Comparison of ENCODE assay signal across 8 cellular contexts in the genomic region with DNA sequence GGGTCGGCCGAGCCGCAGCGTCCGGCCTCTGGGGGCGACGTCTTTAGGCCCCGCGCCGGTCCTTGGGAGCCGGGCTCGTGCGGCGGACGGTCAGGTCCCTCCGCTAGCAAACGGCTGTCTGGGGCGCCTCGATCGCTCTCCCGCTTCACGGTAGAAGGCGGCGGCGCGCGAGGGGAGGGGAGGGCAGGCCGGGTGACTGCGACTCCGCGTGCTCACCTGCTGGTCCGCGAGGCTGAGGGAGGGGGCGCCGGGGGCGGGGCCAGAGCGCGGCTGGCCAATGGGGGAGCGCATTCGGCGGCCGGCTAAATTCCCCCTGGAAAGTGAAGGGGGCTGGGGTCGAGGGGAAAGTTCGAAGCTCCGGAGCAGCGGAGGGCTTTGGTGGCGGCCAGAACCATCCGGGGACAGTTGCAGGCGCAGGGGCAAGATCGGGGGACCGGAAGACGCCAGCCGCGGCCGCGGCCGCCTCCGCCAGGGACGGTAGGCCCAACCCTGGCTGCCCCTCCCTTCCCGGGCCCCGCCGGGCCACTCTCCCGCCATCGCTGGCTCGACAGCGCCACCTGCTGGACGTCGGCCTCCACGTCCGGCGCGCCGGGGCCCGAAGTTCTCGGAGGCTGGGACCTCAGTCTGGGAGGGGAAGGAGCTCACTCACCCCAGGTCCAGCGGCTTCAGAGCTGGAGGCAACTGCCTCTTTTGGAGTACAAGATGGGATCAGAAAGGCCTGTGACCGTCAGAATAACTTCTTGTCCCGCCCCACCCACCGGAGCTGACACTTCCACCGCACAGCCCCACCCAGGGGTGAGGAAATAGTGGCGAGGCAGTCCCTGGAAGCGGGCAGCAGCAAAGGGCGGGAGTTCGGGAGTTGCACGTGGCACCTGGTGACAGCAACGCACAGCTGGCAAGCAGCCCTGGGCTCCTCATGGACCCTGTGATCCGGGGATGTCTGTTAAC. TPM values are rescaled to one million over a fixed set of nuclear protein-coding genes. Genes with fewer than 3 reads are reported as not detected.
A peak's percentile ranks its signal among the peaks of the same experiment; 100 is the strongest.
DNase-seq lines count a peak whose midpoint lies in the region.

No MANE protein-coding gene starts in this region.

- peaks cover 5% of the 10 kb centered on the region; the same call in 1 of the 2 replicates for H3K36me3 ChIP-seq in SJSA1

- peaks cover 11% of the 10 kb centered on the region for H3K4me1 ChIP-seq in SJSA1 (replicated peaks)

- DNase-seq in ELR (ENCODE audit: low read depth) (peak; percentile 68), GOT3 (lab: John Stamatoyannopoulos, UW) (peak; percentile 63), Kasumi-1 (lab: John Stamatoyannopoulos, UW) (peak; percentile 28 to 34), SJSA1 (ENCODE audit: low read depth in 1 of 2, low spot score in 2 of 2) (peak; percentile 72 to 84), globus pallidus (ENCODE audit: low spot score) (peak; percentile 52), occipital lobe (lab: John Stamatoyannopoulos, UW) (peak; percentile 57), superior temporal gyrus (ENCODE audit: extremely low spot score) (peak; percentile 76)
- DNase-seq in activated naive CD4-positive, alpha-beta T cell treated with Interleukin-2 at 50 U/mL for 16 hours, result peak; percentile 84

- peak overlapping the region; percentile 52; the same call in 1 of the 2 replicates for H3K27ac ChIP-seq in SJSA1

- H3K27me3 ChIP-seq in SJSA1 (replicated peaks), result no peaks in the 10 kb centered on the region

- peak overlapping the region; percentile 50 for H3K4me3 ChIP-seq in SJSA1

- H3K9me3 ChIP-seq in SJSA1 (replicated peaks), result no peaks in the 10 kb centered on the region

RNA-seq across cellular contexts. Expression of a gene that starts 49.9 kb away (rescaled TPM):
- 20.4 and 26.7 TPM in 2 replicates for total RNA-seq in SJSA1 (2014; rRNA removed; shearing (Covaris generic))
- 0.31 TPM for total RNA-seq in occipital lobe

Comparison
In these comparisons a context has a peak if more than half of its experiments do, and no peak if none do; other contexts are left out.
1. Peak in every context shown above with its lines: DNase-seq, H3K4me3 ChIP-seq and H3K27ac ChIP-seq.
2. DNase-seq: peak in every context shown above with its lines; median percentile 84 in activated naive CD4-positive, alpha-beta T cell treated with Interleukin-2 at 50 U/mL for 16 hours; 78 in SJSA1; 76 in superior temporal gyrus; 68 in ELR; 63 in GOT3; 57 in occipital lobe; 52 in globus pallidus; 31 in Kasumi-1.
3. RNA of a gene that starts 49.9 kb away (total RNA-seq): 20.4 to 26.7 TPM in SJSA1; 0.31 TPM in occipital lobe (single experiment); every median in the first group is over 10 times any median in the second.